11 cellular contexts compared by ENCODE assay signal in the genomic region with DNA sequence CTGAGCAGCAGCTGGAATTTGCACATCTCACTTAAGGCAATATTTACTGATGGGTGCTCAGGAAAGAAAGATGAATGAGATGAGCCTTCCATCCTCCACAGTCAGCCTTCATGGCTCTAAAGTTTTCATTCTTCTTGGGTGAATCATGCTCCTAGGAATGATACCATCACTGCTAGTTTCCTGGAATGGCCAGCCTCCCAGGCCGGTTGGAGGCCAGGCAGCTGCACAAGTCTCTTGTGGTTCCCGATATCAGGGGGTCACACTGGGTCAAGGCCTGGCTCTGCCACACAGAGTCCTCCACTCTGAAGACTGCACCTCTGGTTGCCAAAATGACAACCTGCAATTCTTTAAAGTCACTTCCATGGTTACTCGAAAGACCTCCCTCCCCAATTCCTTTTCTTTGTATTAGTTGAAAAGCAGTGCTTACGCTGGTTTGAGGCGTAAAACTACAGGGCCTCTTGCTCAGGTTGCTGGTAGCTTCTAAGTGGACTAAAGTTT. TPM values are rescaled to one million over a fixed set of nuclear protein-coding genes. Genes with fewer than 3 reads are reported as not detected.
DNase-seq lines count a peak whose midpoint lies in the region; ATAC-seq lines count a peak whose summit lies in the region.
"Had no signal": no experiment of that assay in that cellular context is flagged by ENCODE, and none has a peak within 500 bp of the region (broad histone marks: within the 10 kb centered on the region; RNA-seq: fewer than 3 reads in every experiment).

No MANE protein-coding gene starts in this region.

- H2AFZ ChIP-seq in neuronal stem cell (ENCODE audit: low read length): peak overlapping the region; percentile 49

- no peak overlapping the region for H4K8ac ChIP-seq in neuronal stem cell (ENCODE audit: low read depth, low read length)

- no peaks in the 10 kb centered on the region for H3K27me3 ChIP-seq in neuronal stem cell (ENCODE audit: control insufficient read depth in 3 of 3, insufficient read depth in 3 of 3, low read depth in 1 of 3, low read length in 3 of 3)

- H3K4ac ChIP-seq in neuronal stem cell (ENCODE audit: low read length): no peak overlapping the region

- H2AK5ac ChIP-seq in neuronal stem cell (ENCODE audit: low read depth, low read length): no peak overlapping the region

- ATAC-seq in GM18517 (IDR thresholded peaks at IDR 0.05; ENCODE audit: unreplicated experiment) (no peak), HG02981 (IDR thresholded peaks at IDR 0.05; ENCODE audit: unreplicated experiment) (no peak)

- H3K79me1 ChIP-seq in neuronal stem cell (ENCODE audit: low read depth, low read length): no peaks in the 10 kb centered on the region

- no peak overlapping the region for H2BK15ac ChIP-seq in neuronal stem cell (ENCODE audit: low read length)

- H3K9ac ChIP-seq in neuronal stem cell (ENCODE audit: low read depth, low read length, poor library complexity): no peak overlapping the region

- no peak overlapping the region for H4K91ac ChIP-seq in neuronal stem cell (ENCODE audit: low read depth, low read length, poor library complexity)

- no peak overlapping the region for H3K4me2 ChIP-seq in neuronal stem cell (ENCODE audit: insufficient read depth, low read length, poor library complexity, severe bottlenecking)

- H3K4me3 ChIP-seq in neuronal stem cell (ENCODE audit: low read length in 2 of 2): peak overlapping the region in 1 of 2 donors; percentile 34

- no peak overlapping the region for H3K27ac ChIP-seq in neuronal stem cell (replicated peaks; ENCODE audit: low read length)

- no peak overlapping the region for H3K14ac ChIP-seq in neuronal stem cell (ENCODE audit: low read length)

- H3K9me3 ChIP-seq in neuronal stem cell (replicated peaks in 1 of 2; ENCODE audit: control insufficient read depth in 2 of 2, insufficient read depth in 1 of 2, low read depth in 1 of 2, low read length in 2 of 2): peaks cover 0 to 15% of the 10 kb centered on the region in 2 donors

- peaks cover 6 to 24% of the 10 kb centered on the region in 2 donors for H3K4me1 ChIP-seq in neuronal stem cell (ENCODE audit: control insufficient read depth in 2 of 2, insufficient read depth in 1 of 2, low read depth in 1 of 2, low read length in 2 of 2)

- H2BK120ac ChIP-seq in neuronal stem cell (ENCODE audit: low read depth, low read length): no peak overlapping the region

- WGBS in neuronal stem cell (ENCODE audit: extremely low coverage in 2 of 2, insufficient read length in 2 of 2, insufficient replicate concordance in 1 of 2), 2 donors: no CpG with 5 or more reads among the region's 5 CpGs

- DNase-seq in CMK (ENCODE audit: low read depth) (peak; percentile 7), RKO (ENCODE audit: low spot score) (peak; percentile 34), fibroblast of peridontal ligament (ENCODE audit: extremely low read depth) (peak; percentile 75), neuronal stem cell (ENCODE audit: low spot score) (no peak), GOT3 (lab: John Stamatoyannopoulos, UW) (no peak), NOMO-1 treated with dmso at 0.1 percent for 144 hours (lab: John Stamatoyannopoulos, UW; ENCODE audit: unreplicated experiment) (no peak)
- DNase-seq: activated CD4-positive, alpha-beta T cell treated with anti-CD3 and anti-CD28 coated beads, Interleukin-2, amount 10 ng/mL, durations not matched to agents 7 days and 5 days; Calu3; stimulated activated CD4-positive, alpha-beta T cell treated with anti-CD3 and anti-CD28 coated beads, Interleukin-4, amount 100 ng/mL, for 1 hour had no signal

- no peak overlapping the region for H3K23ac ChIP-seq in neuronal stem cell (ENCODE audit: low read depth, low read length, poor library complexity)

- no peaks in the 10 kb centered on the region for H3K36me3 ChIP-seq in neuronal stem cell (replicated peaks in 1 of 2; ENCODE audit: control insufficient read depth in 2 of 2, insufficient read depth in 2 of 2, low read length in 2 of 2)

- H3K18ac ChIP-seq in neuronal stem cell (ENCODE audit: low read length): no peak overlapping the region

- no peak overlapping the region for H2BK5ac ChIP-seq in neuronal stem cell (ENCODE audit: low read length)

- H2BK12ac ChIP-seq in neuronal stem cell (ENCODE audit: low read length): no peak overlapping the region

RNA-seq across cellular contexts. Expression of a gene that starts 46.2 kb away (rescaled TPM):
- polyA plus RNA-seq in neuronal stem cell (2013, experiment 1 of 2): not detected
- not detected for polyA plus RNA-seq in neuronal stem cell (2013, experiment 2 of 2)

Comparison
In these comparisons a context has a peak if more than half of its experiments do, and no peak if none do; other contexts are left out.
1. DNase-seq: peak in CMK (single experiment), RKO (single experiment) and fibroblast of peridontal ligament (single experiment); none in neuronal stem cell (single experiment), GOT3 (single experiment) and NOMO-1 treated with dmso at 0.1 percent for 144 hours (single experiment).